16 cellular contexts compared by ENCODE assay signal in genomic region chr22:17875631-17876030, GRCh38.
A peak's percentile ranks its signal among the peaks of the same experiment; 100 is the strongest.
DNase-seq lines count a peak whose midpoint lies in the region; ATAC-seq and TF ChIP-seq lines count a peak whose summit lies in the region.
"Had no signal": no experiment of that assay in that cellular context is flagged by ENCODE, and none has a peak within 500 bp of the region (broad histone marks: within the 10 kb centered on the region; RNA-seq: fewer than 3 reads in every experiment).

No MANE protein-coding gene starts in this region.

- 95% methylated on average over 12 of the region's 12 CpGs for WGBS in mesenchymal stem cell

- H3K4me1 ChIP-seq in cardiac muscle cell (ENCODE audit: low read depth) (peaks cover 6% of the 10 kb centered on the region), mesenchymal stem cell (ENCODE audit: control insufficient read depth, insufficient read depth, low read depth, low read length) (peaks cover 2% of the 10 kb centered on the region)
- H3K4me1 ChIP-seq: A549 had no signal

- no peak overlapping the region for H3K4me2 ChIP-seq in mesenchymal stem cell (ENCODE audit: low read length, poor library complexity, severe bottlenecking)
- H3K4me2 ChIP-seq: A549, BLaER1 had no signal

- H3K4me3 ChIP-seq in cardiac muscle cell = no peak overlapping the region
- H3K4me3 ChIP-seq in mesenchymal stem cell (ENCODE audit: insufficient read depth in 1 of 2, low read depth in 1 of 2, low read length in 2 of 2) = no peak overlapping the region
- H3K4me3 ChIP-seq: A549, BLaER1 had no signal

- H3K9ac ChIP-seq in mesenchymal stem cell (ENCODE audit: low read length) = no peak overlapping the region
- H3K9ac ChIP-seq: BLaER1 had no signal

- peaks cover 29% of the 10 kb centered on the region for H3K79me1 ChIP-seq in mesenchymal stem cell (replicated peaks; ENCODE audit: low read length, poor library complexity, severe bottlenecking)

- no peak for ATAC-seq in Right ventricle myocardium superior (ENCODE audit: poor library complexity)
- ATAC-seq in HG03045 (IDR thresholded peaks at IDR 0.05; ENCODE audit: unreplicated experiment) = no peak

- H3K27me3 ChIP-seq in cardiac muscle cell (no peaks in the 10 kb centered on the region), mesenchymal stem cell (ENCODE audit: control insufficient read depth in 1 of 2, insufficient read depth in 1 of 2, low read length in 2 of 2) (no peaks in the 10 kb centered on the region)
- H3K27me3 ChIP-seq: BE2C, BLaER1 had no signal

- peaks cover 39% of the 10 kb centered on the region for H3K36me3 ChIP-seq in cardiac muscle cell
- peaks cover 76 to 80% of the 10 kb centered on the region in 2 experiments for H3K36me3 ChIP-seq in mesenchymal stem cell (ENCODE audit: control insufficient read depth in 1 of 2, insufficient read depth in 2 of 2, low read depth in 1 of 2, low read length in 2 of 2)

- H3K4ac ChIP-seq in mesenchymal stem cell (ENCODE audit: low read depth in 1 of 2, low read length in 2 of 2) = no peak overlapping the region

- H3K14ac ChIP-seq in mesenchymal stem cell (ENCODE audit: low read length in 2 of 2) = no peak overlapping the region

- peak overlapping the region; percentile 22 for H4K91ac ChIP-seq in mesenchymal stem cell (ENCODE audit: low read length)

- no peak overlapping the region for H2AK5ac ChIP-seq in mesenchymal stem cell (ENCODE audit: low read length, severe bottlenecking)

- H3K18ac ChIP-seq in mesenchymal stem cell (ENCODE audit: low read depth in 1 of 2, low read length in 2 of 2) = no peak overlapping the region

- TF ChIP-seq CTCF in cardiac muscle cell (IDR thresholded peaks at IDR 0.05; ENCODE audit: low read depth, low read length) = no peak
- TF ChIP-seq CTCF in RWPE1 (conservative IDR thresholded peaks at IDR 0.05; ENCODE audit: low read depth) = no peak

- intact Hi-C loops in Right ventricle myocardium superior (cut with DNase I) = no loop called here

- H2BK5ac ChIP-seq in mesenchymal stem cell (ENCODE audit: low read depth, low read length, poor library complexity, severe bottlenecking) = no peak overlapping the region

- H2BK12ac ChIP-seq in mesenchymal stem cell (ENCODE audit: low read length in 2 of 2) = no peak overlapping the region

- no peaks in the 10 kb centered on the region for H3K9me3 ChIP-seq in cardiac muscle cell (ENCODE audit: low read depth)
- H3K9me3 ChIP-seq in mesenchymal stem cell (ENCODE audit: control insufficient read depth, low read length) = no peaks in the 10 kb centered on the region
- H3K9me3 ChIP-seq: A549, BE2C, BLaER1 had no signal

- POLR2A ChIA-PET in RWPE1 (lab: Yijun Ruan, JAX; ENCODE audit: low non-redundant PET) = interaction anchor here (0.6 kb wide), 1 partner anchor 13 kb away, joined by 5 read pairs; no protein-coding TSS in a partner anchor

- CTCF ChIA-PET in RWPE1 (lab: Yijun Ruan, JAX) = interaction anchor here (1.1 kb wide), 1 partner anchor 201 kb away, joined by 5 read pairs; no protein-coding TSS in a partner anchor

- no peak for DNase-seq in cardiac muscle cell (ENCODE audit: low read depth in 1 of 2, low spot score in 1 of 2)
- no peak for DNase-seq in Right ventricle myocardium superior
- DNase-seq in RWPE1 (ENCODE audit: low spot score) = no peak
- DNase-seq in mesenchymal stem cell = no peak
- DNase-seq in substantia nigra (lab: John Stamatoyannopoulos, UW) = peak in 4 of 49 donors; percentile 10 to 41 (median 23)
- DNase-seq in activated CD4-positive, CD25-positive, alpha-beta regulatory T cell (lab: John Stamatoyannopoulos, UW) = no peak
- DNase-seq: CD4-positive, alpha-beta memory T cell; CD4-positive, CD25-positive, alpha-beta regulatory T cell; CD8-positive, alpha-beta memory T cell; COR-L47; GF-D8 had no signal

- H2BK15ac ChIP-seq in mesenchymal stem cell (ENCODE audit: low read depth, poor library complexity, severe bottlenecking) = no peak overlapping the region

- H2BK120ac ChIP-seq in mesenchymal stem cell (ENCODE audit: low read depth, low read length) = no peak overlapping the region

- peak overlapping the region; percentile 4 for H3K27ac ChIP-seq in cardiac muscle cell
- H3K27ac ChIP-seq in RWPE1 = peak overlapping the region; percentile 38; the same call in 1 of the 2 replicates
- no peak overlapping the region for H3K27ac ChIP-seq in mesenchymal stem cell (ENCODE audit: low read length, poor library complexity, severe bottlenecking)
- peak overlapping the region; percentile 8 for H3K27ac ChIP-seq in substantia nigra (ENCODE audit: low read depth, low read length, poor library complexity, severe bottlenecking)
- H3K27ac ChIP-seq: 22Rv1, A549, BLaER1 had no signal

- no peak overlapping the region for H3K23ac ChIP-seq in mesenchymal stem cell (ENCODE audit: low read length in 2 of 2)

- no peak overlapping the region for H2AFZ ChIP-seq in mesenchymal stem cell (ENCODE audit: low read depth, low read length)

- no peak overlapping the region for H4K8ac ChIP-seq in mesenchymal stem cell (ENCODE audit: low read length)
